Comparison of ENCODE assay signal across 24 cellular contexts in the genomic region with DNA sequence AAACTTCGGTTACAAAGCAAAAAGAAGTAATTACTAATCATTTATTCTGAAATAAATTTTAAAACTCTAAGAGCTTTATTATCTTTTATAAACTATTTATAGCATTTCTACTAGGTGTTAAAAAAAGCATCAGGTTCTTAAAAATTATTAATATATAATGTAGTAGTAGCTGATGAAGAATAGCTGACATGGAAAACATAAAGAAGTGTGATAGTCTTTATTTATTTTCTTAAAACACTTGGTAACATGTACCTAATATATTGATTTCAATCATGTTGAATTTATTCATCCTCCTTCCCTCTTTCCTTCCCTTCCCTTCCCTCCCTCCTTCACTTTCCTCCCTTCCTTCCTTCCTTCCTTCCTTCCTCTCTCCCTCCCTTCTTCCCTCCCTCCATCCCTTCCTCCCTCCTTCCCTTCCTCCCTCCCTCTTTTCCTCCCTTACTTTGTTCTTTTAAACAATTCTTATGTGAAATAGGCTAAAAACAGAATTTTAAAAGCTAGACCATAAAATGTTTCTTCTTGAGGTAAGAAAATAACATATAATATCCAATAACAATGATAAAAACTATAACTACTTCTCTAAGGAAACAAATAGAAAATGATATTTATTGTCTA.
DNase-seq lines count a peak whose midpoint lies in the region; ATAC-seq, FAIRE-seq and TF ChIP-seq lines count a peak whose summit lies in the region.
"Had no signal": no experiment of that assay in that cellular context is flagged by ENCODE, and none has a peak within 500 bp of the region (broad histone marks: within the 10 kb centered on the region; RNA-seq: fewer than 3 reads in every experiment).

No MANE protein-coding gene starts in this region.

- in situ Hi-C loops in HepG2 (cut with HindIII; ENCODE audit: extremely low pct_ligation_motif_present, low pct_unique_long_range_greater_than_20kb) = no loop called here

- FAIRE-seq in HepG2 (lab: Jason Lieb, UNC) = no peak
- FAIRE-seq in kidney (lab: Jason Lieb, UNC) = peak; percentile 76
- FAIRE-seq in small intestine (lab: Jason Lieb, UNC) = peak; percentile 80
- FAIRE-seq: A549, D721Med, GM12878, GM12892, GM18507 had no signal

- no peak overlapping the region for H3K9ac ChIP-seq in HepG2 (ENCODE audit: insufficient read depth, low read depth, low read length)
- no peak overlapping the region for H3K9ac ChIP-seq in kidney (ENCODE audit: low read length in 2 of 2)
- H3K9ac ChIP-seq: BLaER1 treated with 17β-estradiol and CSF1 and Interleukin-3, amounts not matched to agents 10 nM and 100 nM had no signal

- ATAC-seq in HepG2 = no peak
- ATAC-seq in right lobe of liver = no peak
- ATAC-seq: A549; CD8-positive, alpha-beta T cell; GM12878 had no signal

- 0% methylated on average over 1 of the region's 1 CpG for WGBS in HepG2 (ENCODE audit: low lambda C conversion rate)
- 67% methylated on average over 1 of the region's 1 CpG for WGBS in right lobe of liver (ENCODE audit: insufficient coverage, low coverage, low lambda C conversion rate, missing lambda C conversion rate)
- WGBS in small intestine, 3 donors = 87 to 91% (median 90%) methylated on average over 1 of the region's 1 CpG

- no peaks in the 10 kb centered on the region for H3K36me3 ChIP-seq in HepG2 (replicated peaks in 1 of 2; ENCODE audit: control insufficient read depth in 1 of 2, insufficient read depth in 2 of 2, low read length in 2 of 2)
- H3K36me3 ChIP-seq in right lobe of liver = no peaks in the 10 kb centered on the region
- H3K36me3 ChIP-seq in kidney (ENCODE audit: control insufficient read depth in 1 of 2, insufficient read depth in 2 of 2, low read length in 2 of 2) = no peaks in the 10 kb centered on the region
- no peaks in the 10 kb centered on the region for H3K36me3 ChIP-seq in small intestine (ENCODE audit: control insufficient read depth in 2 of 2, insufficient read depth in 2 of 2, low read length in 2 of 2)
- H3K36me3 ChIP-seq: BLaER1 treated with 17β-estradiol and CSF1 and Interleukin-3, amounts not matched to agents 10 nM and 100 nM had no signal

- intact Hi-C loops in HepG2 (cut with micrococcal nuclease; ENCODE audit: unreplicated experiment) (no loop called here), right lobe of liver (cut with DNase I) (no loop called here), kidney (cut with DNase I) (no loop called here)

- no peak overlapping the region for H3K27ac ChIP-seq in HepG2 (ENCODE audit: extremely low read length, insufficient read depth, low read length)
- no peak overlapping the region for H3K27ac ChIP-seq in right lobe of liver
- H3K27ac ChIP-seq in kidney (ENCODE audit: low read depth in 2 of 2, low read length in 2 of 2) = no peak overlapping the region
- no peak overlapping the region for H3K27ac ChIP-seq in small intestine (ENCODE audit: low read depth in 1 of 2, low read length in 1 of 2)
- H3K27ac ChIP-seq: 22Rv1; A549; BLaER1 treated with 17β-estradiol and CSF1 and Interleukin-3, amounts not matched to agents 10 nM and 100 nM; C4-2B had no signal

- no peaks in the 10 kb centered on the region for H3K9me3 ChIP-seq in HepG2 (ENCODE audit: low read length)
- no peaks in the 10 kb centered on the region for H3K9me3 ChIP-seq in right lobe of liver
- H3K9me3 ChIP-seq in kidney (ENCODE audit: control insufficient read depth in 1 of 2, low read length in 2 of 2) = no peaks in the 10 kb centered on the region
- no peaks in the 10 kb centered on the region for H3K9me3 ChIP-seq in small intestine (ENCODE audit: control insufficient read depth, low read depth)
- H3K9me3 ChIP-seq: A549; BLaER1 treated with 17β-estradiol and CSF1 and Interleukin-3, amounts not matched to agents 10 nM and 100 nM; Caco-2 had no signal

- no peak for TF ChIP-seq RAD21 in HepG2 (CRISPR knock-in tag; IDR thresholded peaks at IDR 0.05)

- H3K27me3 ChIP-seq in HepG2 (ENCODE audit: control insufficient read depth in 1 of 2, insufficient read depth in 2 of 2, low read length in 2 of 2) (no peaks in the 10 kb centered on the region), right lobe of liver (no peaks in the 10 kb centered on the region), small intestine (ENCODE audit: control insufficient read depth in 2 of 2, insufficient read depth in 2 of 2, low read length in 2 of 2) (no peaks in the 10 kb centered on the region)
- H3K27me3 ChIP-seq: BLaER1 treated with 17β-estradiol and CSF1 and Interleukin-3, amounts not matched to agents 10 nM and 100 nM had no signal

- no peaks in the 10 kb centered on the region for H3K79me2 ChIP-seq in HepG2 (ENCODE audit: insufficient read depth, low read length)

- no peak for TF ChIP-seq CTCF in HepG2 (CRISPR knock-in tag; IDR thresholded peaks at IDR 0.05)
- TF ChIP-seq CTCF in right lobe of liver (IDR thresholded peaks at IDR 0.05) = no peak
- no peak for TF ChIP-seq CTCF in kidney (IDR thresholded peaks at IDR 0.05; ENCODE audit: borderline replicate concordance, extremely low read depth, insufficient read depth)

- H3K4me2 ChIP-seq in HepG2 (ENCODE audit: low read depth, low read length) = no peak overlapping the region
- H3K4me2 ChIP-seq: A549; BLaER1 treated with 17β-estradiol and CSF1 and Interleukin-3, amounts not matched to agents 10 nM and 100 nM had no signal

- no TSS peak for BruUV-seq in HepG2 (replicated peaks; lab: Mats Ljungman, UMichigan)

- CTCF ChIA-PET in HepG2 (lab: Yijun Ruan, JAX; ENCODE audit: low intra/inter-chr PET ratio, low total read pairs) = no interaction called here

- POLR2A ChIA-PET in HepG2 (lab: Yijun Ruan, JAX) = no interaction called here

- TF ChIP-seq EP300 in HepG2 (IDR thresholded peaks at IDR 0.05; ENCODE audit: low read depth in 2 of 2, low read length in 2 of 2) = no peak
- TF ChIP-seq EP300 in HepG2 (CRISPR knock-in tag; IDR thresholded peaks at IDR 0.05; ENCODE audit: borderline replicate concordance) = no peak

- no peaks in the 10 kb centered on the region for H4K20me1 ChIP-seq in HepG2 (ENCODE audit: insufficient read depth, low read length)
- H4K20me1 ChIP-seq: BLaER1 treated with 17β-estradiol and CSF1 and Interleukin-3, amounts not matched to agents 10 nM and 100 nM had no signal

- no peaks in the 10 kb centered on the region for H3K4me1 ChIP-seq in HepG2 (ENCODE audit: insufficient read depth, low read length)
- H3K4me1 ChIP-seq in right lobe of liver = no peaks in the 10 kb centered on the region
- H3K4me1 ChIP-seq in kidney (ENCODE audit: control insufficient read depth in 1 of 2, insufficient read depth in 1 of 2, low read depth in 1 of 2, low read length in 2 of 2) = no peaks in the 10 kb centered on the region
- H3K4me1 ChIP-seq in small intestine (ENCODE audit: control insufficient read depth in 2 of 2, insufficient read depth in 1 of 2, low read depth in 1 of 2, low read length in 1 of 2) = no peaks in the 10 kb centered on the region
- H3K4me1 ChIP-seq: A549; BLaER1 treated with 17β-estradiol and CSF1 and Interleukin-3, amounts not matched to agents 10 nM and 100 nM; Caco-2 had no signal

- H2AFZ ChIP-seq in HepG2 (ENCODE audit: low read length) = no peak overlapping the region

- no peak for DNase-seq in HepG2 (ENCODE audit: low spot score)
- no peak for DNase-seq in right lobe of liver
- DNase-seq in kidney = no peak
- no peak for DNase-seq in small intestine
- DNase-seq in SIG-M5 (lab: John Stamatoyannopoulos, UW) = no peak
- DNase-seq in NCI-H1694 (lab: John Stamatoyannopoulos, UW) = no peak
- DNase-seq: AML-193; Caco-2; Calu3; CD4-positive, alpha-beta T cell; CD8-positive, alpha-beta T cell; DMS53; DMS79; DND-41; EL; GDM1 had no signal

- TF ChIP-seq POLR2A in HepG2 (IDR thresholded peaks at IDR 0.05; ENCODE audit: insufficient read depth in 1 of 2, low read depth in 2 of 2, low read length in 2 of 2) (no peak), right lobe of liver (IDR thresholded peaks at IDR 0.05) (no peak)

- H3K4me3 ChIP-seq in HepG2 (replicated peaks in 1 of 3; ENCODE audit: insufficient read depth in 1 of 3, low read depth in 2 of 3, low read length in 3 of 3) (no peak overlapping the region), right lobe of liver (no peak overlapping the region), kidney (ENCODE audit: low read length in 2 of 2) (no peak overlapping the region), small intestine (ENCODE audit: low read depth in 1 of 2, low read length in 2 of 2) (no peak overlapping the region)
- H3K4me3 ChIP-seq: A549; BLaER1 treated with 17β-estradiol and CSF1 and Interleukin-3, amounts not matched to agents 10 nM and 100 nM; GM12878 had no signal

TF ChIP-seq in HepG2, 621 proteins besides CTCF, POLR2A, EP300 and RAD21:
- TF ChIP-seq ZNF773 (CRISPR knock-in tag; IDR thresholded peaks at IDR 0.05; ENCODE audit: borderline replicate concordance) (no peak), PCBP1 (IDR thresholded peaks at IDR 0.05; ENCODE audit: borderline replicate concordance, low read depth, low read length) (0 out of 2 replicates have a peak, but pooled peaks have one; percentile 54), RFX5 (IDR thresholded peaks at IDR 0.05; ENCODE audit: low read depth, low read length) (no peak), HNRNPK (IDR thresholded peaks at IDR 0.05; ENCODE audit: low read depth, low read length, poor library complexity, severe bottlenecking) (peak; percentile 96)
